ENCODE assay signal across 10 cellular contexts in the genomic region with DNA sequence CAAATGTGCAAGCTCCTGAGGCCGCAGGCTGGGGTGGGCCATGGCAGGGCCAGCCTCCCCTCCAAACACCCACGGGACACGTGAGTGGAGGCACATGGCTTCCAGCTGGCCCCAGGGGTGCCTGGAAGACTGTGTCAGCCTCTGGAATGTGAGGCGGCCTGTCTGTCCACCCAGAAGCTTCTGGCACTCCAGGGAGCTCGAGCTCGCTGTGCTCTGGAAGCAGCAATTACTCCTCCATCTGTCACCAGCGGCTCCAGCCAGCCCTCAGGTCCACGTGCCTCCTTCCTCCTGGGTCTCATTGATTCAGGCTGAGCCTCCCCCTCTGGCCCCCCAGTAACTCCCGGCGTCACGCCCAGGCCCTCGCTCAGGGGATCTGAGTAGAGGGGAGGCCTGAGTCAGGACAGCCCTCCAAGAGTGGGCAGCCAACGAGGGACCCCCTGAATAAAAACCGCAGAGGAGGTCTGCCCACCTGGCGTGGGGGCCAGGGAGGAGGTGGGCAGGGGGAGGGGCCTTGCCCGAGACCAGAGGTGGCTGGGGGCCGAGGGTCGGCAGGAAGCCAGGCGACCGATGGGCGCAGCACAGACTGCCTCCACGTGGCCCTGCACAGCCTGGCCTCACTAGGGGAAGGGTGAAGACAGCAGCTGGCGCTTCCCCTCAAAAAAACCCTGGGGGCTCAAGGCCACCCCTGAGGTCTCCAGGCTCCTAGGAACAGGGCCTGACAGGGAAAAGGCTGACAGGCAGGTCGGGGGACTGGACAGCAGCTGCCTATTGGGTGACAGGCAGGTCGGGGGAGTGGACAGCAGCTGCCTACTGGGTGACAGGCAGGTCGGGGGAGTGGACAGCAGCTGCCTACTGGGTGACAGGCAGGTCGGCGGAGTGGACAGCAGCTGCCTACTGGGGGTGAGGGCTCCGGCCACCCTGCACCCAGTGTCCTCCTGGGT. TPM values are rescaled to one million over a fixed set of nuclear protein-coding genes. Genes with fewer than 3 reads are reported as not detected.
A peak's percentile ranks its signal among the peaks of the same experiment; 100 is the strongest.
DNase-seq lines count a peak whose midpoint lies in the region; ATAC-seq and TF ChIP-seq lines count a peak whose summit lies in the region.
"Had no signal": no experiment of that assay in that cellular context is flagged by ENCODE, and none has a peak within 500 bp of the region (broad histone marks: within the 10 kb centered on the region; RNA-seq: fewer than 3 reads in every experiment).

No MANE protein-coding gene starts in this region.

- H3K9me3 Mint-ChIP-seq in activated CD4-positive, alpha-beta T cell treated with anti-CD3 and anti-CD28 coated beads, Interleukin-2, amount 10 ng/mL, durations not matched to agents 7 days and 5 days, result no peaks in the 10 kb centered on the region
- H3K9me3 Mint-ChIP-seq: H9, T-cell had no signal

- DNase-seq in HS-5 (ENCODE audit: low read depth) (peak; percentile 37), astrocyte of the hippocampus (ENCODE audit: low read depth, low spot score) (peak; percentile 93), tibial artery (peak; percentile 66 to 88), NCI-H1048 (lab: John Stamatoyannopoulos, UW) (no peak), GOT3 (lab: John Stamatoyannopoulos, UW) (no peak)
- no peak for DNase-seq in activated CD4-positive, alpha-beta T cell treated with anti-CD3 and anti-CD28 coated beads, Interleukin-2, amount 10 ng/mL, durations not matched to agents 7 days and 5 days
- DNase-seq: H9, T-cell had no signal

- H3K27me3 Mint-ChIP-seq in activated CD4-positive, alpha-beta T cell treated with anti-CD3 and anti-CD28 coated beads, Interleukin-2, amount 10 ng/mL, durations not matched to agents 7 days and 5 days, result no peaks in the 10 kb centered on the region
- H3K27me3 Mint-ChIP-seq: T-cell had no signal

- no peaks in the 10 kb centered on the region for H3K9me3 ChIP-seq in tibial artery

- no peak for TF ChIP-seq CTCF in tibial artery (IDR thresholded peaks at IDR 0.05)

- ATAC-seq in HG03139 (IDR thresholded peaks at IDR 0.05; ENCODE audit: unreplicated experiment), result no peak
- ATAC-seq: T-cell had no signal

- intact Hi-C loops in tibial artery (cut with DNase I; ENCODE audit: low total_unique reads), result no loop called here

- H3K36me3 ChIP-seq in tibial artery, result no peaks in the 10 kb centered on the region

- peaks cover 0 to 72% (median 56%) of the 10 kb centered on the region in 4 donors for H3K4me1 ChIP-seq in tibial artery

- peaks cover 5% of the 10 kb centered on the region for H3K36me3 Mint-ChIP-seq in activated CD4-positive, alpha-beta T cell treated with anti-CD3 and anti-CD28 coated beads, Interleukin-2, amount 10 ng/mL, durations not matched to agents 7 days and 5 days (ENCODE audit: low read depth)
- H3K36me3 Mint-ChIP-seq: T-cell had no signal

- CTCF ChIA-PET in activated CD4-positive, alpha-beta T cell treated with anti-CD3 and anti-CD28 coated beads, Interleukin-2, amount 10 ng/mL, durations not matched to agents 7 days and 5 days (lab: Charles Lee), result interaction anchor here (1.1 to 1.9 kb wide), 5 partner anchors 8 to 36 kb away, joined by 3 to 5 read pairs (median 4); partner anchors contain the start of gene PIEZO1

- no peak overlapping the region for H3K27ac Mint-ChIP-seq in activated CD4-positive, alpha-beta T cell treated with anti-CD3 and anti-CD28 coated beads, Interleukin-2, amount 10 ng/mL, durations not matched to agents 7 days and 5 days

- no peak overlapping the region for H3K4me3 ChIP-seq in tibial artery

- peak overlapping the region; percentile 38 for H3K27ac ChIP-seq in layer of hippocampus (ENCODE audit: low read depth, low read length)
- H3K27ac ChIP-seq in tibial artery, result peak overlapping the region; percentile 60

- no peak overlapping the region for H3K4me3 Mint-ChIP-seq in activated CD4-positive, alpha-beta T cell treated with anti-CD3 and anti-CD28 coated beads, Interleukin-2, amount 10 ng/mL, durations not matched to agents 7 days and 5 days
- H3K4me3 Mint-ChIP-seq: H9, T-cell had no signal

- no peaks in the 10 kb centered on the region for H3K27me3 ChIP-seq in layer of hippocampus (ENCODE audit: control insufficient read depth, insufficient read depth, low read length)
- no peaks in the 10 kb centered on the region for H3K27me3 ChIP-seq in tibial artery

- POLR2A ChIA-PET in activated CD4-positive, alpha-beta T cell treated with anti-CD3 and anti-CD28 coated beads, Interleukin-2, amount 10 ng/mL, durations not matched to agents 7 days and 5 days (lab: Charles Lee), result no interaction called here

- H3K4me1 Mint-ChIP-seq in activated CD4-positive, alpha-beta T cell treated with anti-CD3 and anti-CD28 coated beads, Interleukin-2, amount 10 ng/mL, durations not matched to agents 7 days and 5 days, result peaks cover 24% of the 10 kb centered on the region

RNA-seq across cellular contexts. Expression of gene PIEZO1, which starts 11.9 kb away (rescaled TPM):
- total RNA-seq in activated CD4-positive, alpha-beta T cell treated with anti-CD3 and anti-CD28 coated beads, Interleukin-2, amount 10 ng/mL, durations not matched to agents 7 days and 5 days, result 100 to 1,000 TPM; 239 to 303 TPM

RNA-seq across cellular contexts. Expression of gene CDT1, which starts 30.4 kb away (rescaled TPM):
- 100 to 1,000 TPM; 113 to 119 TPM for total RNA-seq in activated CD4-positive, alpha-beta T cell treated with anti-CD3 and anti-CD28 coated beads, Interleukin-2, amount 10 ng/mL, durations not matched to agents 7 days and 5 days

RNA-seq across cellular contexts. Expression of gene APRT, which starts 38.6 kb away (rescaled TPM):
- 100 to 1,000 TPM in 1 of 2 experiments, 10 to 100 TPM in 1; 86.2 to 112 TPM for total RNA-seq in activated CD4-positive, alpha-beta T cell treated with anti-CD3 and anti-CD28 coated beads, Interleukin-2, amount 10 ng/mL, durations not matched to agents 7 days and 5 days

Comparison
In these comparisons a context has a peak if more than half of its experiments do, and no peak if none do; other contexts are left out.
1. DNase-seq: peak in HS-5 (single experiment), astrocyte of the hippocampus (single experiment) and tibial artery (2 of 2); none in activated CD4-positive, alpha-beta T cell treated with anti-CD3 and anti-CD28 coated beads, Interleukin-2, amount 10 ng/mL, durations not matched to agents 7 days and 5 days (single experiment), NCI-H1048 (single experiment) and GOT3 (single experiment).